ENCODE assay signal across 39 cellular contexts in the genomic region with DNA sequence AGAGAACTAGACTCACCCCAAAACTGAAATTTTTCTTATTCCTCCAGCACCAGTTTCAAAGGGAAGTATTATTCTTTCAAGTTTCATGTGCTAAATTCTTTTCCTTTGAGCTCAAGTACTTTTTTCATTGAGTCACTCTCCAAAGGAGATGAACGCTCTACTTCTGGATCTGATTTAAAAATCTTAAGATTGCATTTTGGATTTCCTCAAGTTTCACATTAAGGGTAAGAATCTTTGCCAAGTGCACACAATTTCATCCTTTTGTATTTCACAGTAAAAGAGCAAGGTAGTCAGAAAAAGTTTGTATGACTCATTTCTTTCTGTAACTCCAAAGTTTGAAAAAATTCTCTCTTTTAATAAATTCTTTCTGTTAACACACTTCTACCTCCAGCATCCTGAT.
"Had no signal": no experiment of that assay in that cellular context is flagged by ENCODE, and none has a peak within 500 bp of the region (broad histone marks: within the 10 kb centered on the region; RNA-seq: fewer than 3 reads in every experiment).

No MANE protein-coding gene starts in this region.

- H3K27ac ChIP-seq: cardiac muscle cell, colonic mucosa, dorsolateral prefrontal cortex, foreskin keratinocyte, heart left ventricle, parathyroid adenoma, psoas muscle, thyroid gland, upper lobe of right lung, VCaP had no signal

- H3K4me1 ChIP-seq: colonic mucosa, foreskin keratinocyte, heart left ventricle, parathyroid adenoma, psoas muscle, thyroid gland, upper lobe of right lung had no signal

- DNase-seq: activated CD4-positive, alpha-beta T cell treated with anti-CD3 and anti-CD28 coated beads for 4 hours; activated CD4-positive, alpha-beta T cell treated with anti-CD3 and anti-CD28 coated beads, Interleukin-2, amount 50 U/mL, for 48 hours; activated CD8-positive, alpha-beta memory T cell treated with anti-CD3 and anti-CD28 coated beads for 24 hours; activated gamma-delta T cell; activated naive CD4-positive, alpha-beta T cell treated with anti-CD3 and anti-CD28 coated beads, Interleukin-2, amount 10 ng/mL, durations not matched to agents 7 days and 5 days; activated naive CD8-positive, alpha-beta T cell treated with anti-CD3 and anti-CD28 coated beads, Interleukin-2, amount 10 ng/mL, durations not matched to agents 7 days and 5 days; amniotic stem cell; cerebellar nuclear complex; colonic mucosa; dorsolateral prefrontal cortex; effector memory CD4-positive, alpha-beta T cell; foreskin keratinocyte; heart left ventricle; hypothalamus; immature natural killer cell; kidney; left colon; mammary epithelial cell; naive thymus-derived CD4-positive, alpha-beta T cell; occipital lobe; psoas muscle; stimulated activated CD4-positive, alpha-beta T cell treated with anti-CD3 and anti-CD28 coated beads, Interleukin-1b, Interleukin-23, amount 100 ng/mL, for 48 hours; stimulated activated CD4-positive, alpha-beta T cell treated with anti-CD3 and anti-CD28 coated beads, Interleukin-4, amount 100 ng/mL, for 4 hours; stimulated activated CD8-positive, alpha-beta memory T cell treated with anti-CD3 and anti-CD28 coated beads, Interleukin-4, amount 100 ng/mL, for 48 hours; stimulated activated naive CD8-positive, alpha-beta T cell treated with anti-CD3 and anti-CD28 coated beads, Interleukin-15, amount 100 ng/mL, for 72 hours; T-cell; thyroid gland; upper lobe of right lung had no signal

- H3K9me3 Mint-ChIP-seq: activated naive CD4-positive, alpha-beta T cell treated with anti-CD3 and anti-CD28 coated beads, Interleukin-2, amount 10 ng/mL, durations not matched to agents 7 days and 5 days; activated naive CD8-positive, alpha-beta T cell treated with anti-CD3 and anti-CD28 coated beads, Interleukin-2, amount 10 ng/mL, durations not matched to agents 7 days and 5 days; brain; mesothelial cell of epicardium; neural crest cell; stimulated activated memory B cell treated with anti-CD40 and anti-IgM and Interleukin-4, amounts not matched to agents 10 μg/mL and 1 μg/mL and 100 μg/mL, for 72 hours; stimulated activated naive CD8-positive, alpha-beta T cell treated with anti-CD3 and anti-CD28 coated beads, Interleukin-15, amount 100 ng/mL, for 72 hours; T-cell; T-helper 2 cell treated with Interferon-gamma antibody and Interleukin-4, amounts not matched to agents 5 μg/mL and 100 μg/mL, for 36 hours had no signal

- H3K4me3 Mint-ChIP-seq: activated naive CD4-positive, alpha-beta T cell treated with anti-CD3 and anti-CD28 coated beads, Interleukin-2, amount 10 ng/mL, durations not matched to agents 7 days and 5 days; activated naive CD8-positive, alpha-beta T cell treated with anti-CD3 and anti-CD28 coated beads, Interleukin-2, amount 10 ng/mL, durations not matched to agents 7 days and 5 days; brain; immature natural killer cell; mesothelial cell of epicardium; naive thymus-derived CD4-positive, alpha-beta T cell; neural crest cell; stimulated activated memory B cell treated with anti-CD40 and anti-IgM and Interleukin-4, amounts not matched to agents 10 μg/mL and 1 μg/mL and 100 μg/mL, for 72 hours; stimulated activated naive CD8-positive, alpha-beta T cell treated with anti-CD3 and anti-CD28 coated beads, Interleukin-15, amount 100 ng/mL, for 72 hours; T-cell; T-helper 2 cell treated with Interferon-gamma antibody and Interleukin-4, amounts not matched to agents 5 μg/mL and 100 μg/mL, for 36 hours had no signal

- H3K4me1 Mint-ChIP-seq: activated naive CD4-positive, alpha-beta T cell treated with anti-CD3 and anti-CD28 coated beads, Interleukin-2, amount 10 ng/mL, durations not matched to agents 7 days and 5 days; activated naive CD8-positive, alpha-beta T cell treated with anti-CD3 and anti-CD28 coated beads, Interleukin-2, amount 10 ng/mL, durations not matched to agents 7 days and 5 days; immature natural killer cell; naive thymus-derived CD4-positive, alpha-beta T cell; stimulated activated memory B cell treated with anti-CD40 and anti-IgM and Interleukin-4, amounts not matched to agents 10 μg/mL and 1 μg/mL and 100 μg/mL, for 72 hours; stimulated activated naive CD8-positive, alpha-beta T cell treated with anti-CD3 and anti-CD28 coated beads, Interleukin-15, amount 100 ng/mL, for 72 hours; T-cell had no signal

- ATAC-seq: esophagus mucosa; foreskin keratinocyte; heart left ventricle; naive thymus-derived CD4-positive, alpha-beta T cell; psoas muscle; stimulated activated memory B cell treated with anti-CD40 and anti-IgM and Interleukin-4, amounts not matched to agents 10 μg/mL and 1 μg/mL and 100 μg/mL, for 72 hours; stimulated activated naive CD8-positive, alpha-beta T cell treated with anti-CD3 and anti-CD28 coated beads, Interleukin-15, amount 100 ng/mL, for 72 hours; T-cell; upper lobe of right lung had no signal

- FAIRE-seq: endothelial cell of umbilical vein, kidney had no signal

- H3K27me3 ChIP-seq: cardiac muscle cell, colonic mucosa, foreskin keratinocyte, thyroid gland, upper lobe of right lung had no signal

- H3K4me3 ChIP-seq: cardiac muscle cell, colonic mucosa, dorsolateral prefrontal cortex, heart left ventricle, psoas muscle, smooth muscle cell, thyroid gland, upper lobe of right lung had no signal

- H3K4me2 ChIP-seq: smooth muscle cell had no signal

- H3K36me3 Mint-ChIP-seq: activated naive CD4-positive, alpha-beta T cell treated with anti-CD3 and anti-CD28 coated beads, Interleukin-2, amount 10 ng/mL, durations not matched to agents 7 days and 5 days; activated naive CD8-positive, alpha-beta T cell treated with anti-CD3 and anti-CD28 coated beads, Interleukin-2, amount 10 ng/mL, durations not matched to agents 7 days and 5 days; brain; immature natural killer cell; mesothelial cell of epicardium; naive thymus-derived CD4-positive, alpha-beta T cell; stimulated activated memory B cell treated with anti-CD40 and anti-IgM and Interleukin-4, amounts not matched to agents 10 μg/mL and 1 μg/mL and 100 μg/mL, for 72 hours; T-cell had no signal

- H3K36me3 ChIP-seq: cardiac muscle cell, colonic mucosa, heart left ventricle, thyroid gland, upper lobe of right lung had no signal

- H3K79me2 ChIP-seq: parathyroid adenoma had no signal

- H2AFZ ChIP-seq: parathyroid adenoma had no signal

- H3K9ac ChIP-seq: parathyroid adenoma had no signal

- H3K27ac Mint-ChIP-seq: activated naive CD4-positive, alpha-beta T cell treated with anti-CD3 and anti-CD28 coated beads, Interleukin-2, amount 10 ng/mL, durations not matched to agents 7 days and 5 days; activated naive CD8-positive, alpha-beta T cell treated with anti-CD3 and anti-CD28 coated beads, Interleukin-2, amount 10 ng/mL, durations not matched to agents 7 days and 5 days; immature natural killer cell; naive thymus-derived CD4-positive, alpha-beta T cell; stimulated activated memory B cell treated with anti-CD40 and anti-IgM and Interleukin-4, amounts not matched to agents 10 μg/mL and 1 μg/mL and 100 μg/mL, for 72 hours; stimulated activated naive CD8-positive, alpha-beta T cell treated with anti-CD3 and anti-CD28 coated beads, Interleukin-15, amount 100 ng/mL, for 72 hours; T-cell; T-helper 2 cell treated with Interferon-gamma antibody and Interleukin-4, amounts not matched to agents 5 μg/mL and 100 μg/mL, for 36 hours had no signal

- H3K9me3 ChIP-seq: colonic mucosa, heart left ventricle, psoas muscle, thyroid gland, upper lobe of right lung had no signal

- H3K27me3 Mint-ChIP-seq: activated naive CD4-positive, alpha-beta T cell treated with anti-CD3 and anti-CD28 coated beads, Interleukin-2, amount 10 ng/mL, durations not matched to agents 7 days and 5 days; activated naive CD8-positive, alpha-beta T cell treated with anti-CD3 and anti-CD28 coated beads, Interleukin-2, amount 10 ng/mL, durations not matched to agents 7 days and 5 days; brain; stimulated activated memory B cell treated with anti-CD40 and anti-IgM and Interleukin-4, amounts not matched to agents 10 μg/mL and 1 μg/mL and 100 μg/mL, for 72 hours; stimulated activated naive CD8-positive, alpha-beta T cell treated with anti-CD3 and anti-CD28 coated beads, Interleukin-15, amount 100 ng/mL, for 72 hours; T-cell had no signal
